Comparison of ENCODE assay signal across 1 cellular context in the genomic region with DNA sequence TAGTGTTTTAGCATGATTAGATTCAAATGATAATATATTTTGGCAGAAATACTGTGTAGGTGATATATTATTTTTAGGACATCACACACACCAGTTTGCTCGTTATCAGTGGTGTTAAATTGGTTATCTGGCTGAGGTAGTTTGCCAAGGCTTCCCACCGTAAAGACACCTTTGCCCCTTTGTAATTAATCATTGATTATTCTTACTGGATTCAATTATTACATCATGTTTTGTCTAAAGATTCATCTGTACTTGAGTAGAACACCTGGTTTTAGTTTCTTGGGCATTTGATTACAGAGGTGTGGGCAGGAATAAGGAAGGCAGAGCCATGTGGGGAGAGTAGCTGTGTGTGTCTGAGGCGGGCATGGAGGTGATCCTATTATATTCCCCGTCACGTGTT.
TF ChIP-seq lines count a peak whose summit lies in the region.

No MANE protein-coding gene starts in this region.

TF ChIP-seq in SK-N-SH, 30 proteins besides CTCF, POLR2A, EP300 and RAD21:
- TF ChIP-seq TAF1 (IDR thresholded peaks at IDR 0.05; ENCODE audit: borderline replicate concordance, low read depth, low read length) (no peak), GABPA (IDR thresholded peaks at IDR 0.05; ENCODE audit: low read depth) (no peak), RXRA (IDR thresholded peaks at IDR 0.05; ENCODE audit: borderline replicate concordance, low read depth) (no peak), FOSL2 (IDR thresholded peaks at IDR 0.05; ENCODE audit: borderline replicate concordance, low read depth) (no peak)
